Comparison of ENCODE assay signal across 7 cellular contexts in the genomic region with DNA sequence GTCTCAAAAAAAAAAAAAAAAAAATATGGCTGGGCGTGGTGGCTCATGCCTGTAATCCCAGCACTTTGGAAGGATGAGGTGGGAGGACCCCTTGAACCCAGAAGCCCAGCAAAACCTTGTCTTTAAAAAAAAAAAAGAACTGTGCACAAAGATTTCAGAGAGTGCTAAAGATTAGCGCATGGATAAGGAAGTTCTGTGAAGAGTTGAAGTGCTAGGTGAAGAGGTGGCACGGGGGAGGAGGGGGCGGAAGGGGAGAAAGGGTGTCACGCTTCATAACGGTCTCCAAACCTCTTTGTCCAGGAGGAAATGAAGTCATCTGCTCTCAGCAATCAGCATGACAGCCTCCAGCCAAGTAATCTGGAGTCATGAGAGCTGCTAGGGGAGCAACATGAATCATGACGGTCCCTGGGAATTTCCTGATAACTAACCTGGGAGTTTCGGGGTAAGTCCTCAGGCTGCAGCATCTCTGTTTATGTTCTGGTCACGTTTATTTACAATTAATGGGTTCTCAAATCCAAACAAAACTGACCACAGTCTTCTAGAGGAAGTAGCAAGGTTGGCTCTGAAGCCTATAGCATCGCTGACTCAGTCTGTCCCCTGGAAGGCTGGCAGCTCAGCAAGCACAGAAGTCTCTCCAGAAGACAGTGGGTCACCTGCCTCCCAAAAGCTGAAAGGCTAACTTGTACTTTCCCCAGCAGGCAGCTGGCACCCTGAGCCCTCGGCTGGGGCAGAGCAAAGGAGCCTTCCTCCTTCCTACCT. TPM values are rescaled to one million over a fixed set of nuclear protein-coding genes. Genes with fewer than 3 reads are reported as not detected.
DNase-seq lines count a peak whose midpoint lies in the region; ATAC-seq, FAIRE-seq and TF ChIP-seq lines count a peak whose summit lies in the region.

No MANE protein-coding gene starts in this region.

- no peaks in the 10 kb centered on the region for H3K27me3 ChIP-seq in muscle layer of duodenum (ENCODE audit: low read depth, low read length)
- no peaks in the 10 kb centered on the region; the same call in 1 of the 2 replicates for H3K27me3 ChIP-seq in Caco-2 (replicated peaks; ENCODE audit: control insufficient read depth, insufficient read depth, low read length)

- intact Hi-C loops in Caco-2 (cut with micrococcal nuclease; ENCODE audit: unreplicated experiment), result no loop called here

- peak overlapping the region; percentile 90 for H3K27ac Mint-ChIP-seq in T-helper 2 cell treated with Interferon-gamma antibody and Interleukin-4, amounts not matched to agents 5 μg/mL and 100 μg/mL, for 36 hours
- no peak overlapping the region for H3K27ac Mint-ChIP-seq in Caco-2 (ENCODE audit: unreplicated experiment)

- DNase-seq in HK-2 (ENCODE audit: unreplicated experiment) (peak; percentile 91), urothelium cell line (ENCODE audit: low spot score) (peak; percentile 66), Caco-2 (no peak)
- peak; percentile 75 for DNase-seq in T-helper 2 cell treated with Interferon-gamma antibody and Interleukin-4, amounts not matched to agents 5 μg/mL and 100 μg/mL, for 36 hours (ENCODE audit: low spot score)
- peak; percentile 14 for DNase-seq in central memory CD4-positive, alpha-beta T cell

- H3K4me1 ChIP-seq in muscle layer of duodenum (ENCODE audit: control insufficient read depth in 1 of 2, insufficient read depth in 2 of 2, low read length in 2 of 2) (peaks cover 19 to 25% of the 10 kb centered on the region in 2 donors), Caco-2 (peaks cover 45% of the 10 kb centered on the region)

- H3K9me3 ChIP-seq in muscle layer of duodenum (ENCODE audit: control insufficient read depth in 1 of 2, low read length in 2 of 2), result no peaks in the 10 kb centered on the region
- H3K9me3 ChIP-seq in Caco-2, result no peaks in the 10 kb centered on the region

- FAIRE-seq in urothelium cell line (lab: Jason Lieb, UNC), result no peak

- peak overlapping the region; percentile 82 for H3K4me3 Mint-ChIP-seq in T-helper 2 cell treated with Interferon-gamma antibody and Interleukin-4, amounts not matched to agents 5 μg/mL and 100 μg/mL, for 36 hours
- H3K4me3 Mint-ChIP-seq in Caco-2 (ENCODE audit: unreplicated experiment), result no peak overlapping the region

- peaks cover 11% of the 10 kb centered on the region for H3K27me3 Mint-ChIP-seq in T-helper 2 cell treated with Interferon-gamma antibody and Interleukin-4, amounts not matched to agents 5 μg/mL and 100 μg/mL, for 36 hours (ENCODE audit: low read depth)
- H3K27me3 Mint-ChIP-seq in Caco-2 (ENCODE audit: insufficient read depth, unreplicated experiment), result no peaks in the 10 kb centered on the region

- H3K27ac ChIP-seq in muscle layer of duodenum (ENCODE audit: low read length), result peak overlapping the region; percentile 33

- H3K36me3 Mint-ChIP-seq in T-helper 2 cell treated with Interferon-gamma antibody and Interleukin-4, amounts not matched to agents 5 μg/mL and 100 μg/mL, for 36 hours (ENCODE audit: low read depth), result peaks cover 19% of the 10 kb centered on the region
- H3K36me3 Mint-ChIP-seq in Caco-2 (ENCODE audit: insufficient read depth, unreplicated experiment), result peaks cover 4% of the 10 kb centered on the region

- POLR2A ChIA-PET in Caco-2 (lab: Charles Lee), result no interaction called here

- no peaks in the 10 kb centered on the region for H3K9me3 Mint-ChIP-seq in T-helper 2 cell treated with Interferon-gamma antibody and Interleukin-4, amounts not matched to agents 5 μg/mL and 100 μg/mL, for 36 hours
- H3K9me3 Mint-ChIP-seq in Caco-2 (ENCODE audit: unreplicated experiment), result no peaks in the 10 kb centered on the region

- no peak for TF ChIP-seq CTCF in Caco-2 (IDR thresholded peaks at IDR 0.05; ENCODE audit: insufficient read depth in 1 of 2, low read depth in 1 of 2, low read length in 1 of 2, severe bottlenecking in 1 of 2, unreplicated experiment in 1 of 2)

- H3K4me1 Mint-ChIP-seq in T-helper 2 cell treated with Interferon-gamma antibody and Interleukin-4, amounts not matched to agents 5 μg/mL and 100 μg/mL, for 36 hours (ENCODE audit: low read depth), result peaks cover 42% of the 10 kb centered on the region
- H3K4me1 Mint-ChIP-seq in Caco-2 (ENCODE audit: low read depth, unreplicated experiment), result peaks cover 26% of the 10 kb centered on the region

- CTCF ChIA-PET in Caco-2 (lab: Charles Lee), result no interaction called here

- peaks cover under 1 to 5% of the 10 kb centered on the region in 2 donors for H3K36me3 ChIP-seq in muscle layer of duodenum (ENCODE audit: control insufficient read depth in 1 of 2, insufficient read depth in 2 of 2, low read length in 2 of 2)
- no peaks in the 10 kb centered on the region for H3K36me3 ChIP-seq in Caco-2 (ENCODE audit: control insufficient read depth, insufficient read depth, low read length)

- ATAC-seq in GM18868 (IDR thresholded peaks at IDR 0.05; ENCODE audit: unreplicated experiment), result peak; percentile 55

- BruUV-seq in Caco-2 (replicated peaks; lab: Mats Ljungman, UMichigan), result no TSS peak

- H3K4me3 ChIP-seq in muscle layer of duodenum (ENCODE audit: low read depth in 1 of 2, low read length in 2 of 2), result no peak overlapping the region
- no peak overlapping the region for H3K4me3 ChIP-seq in Caco-2 (ENCODE audit: low read depth, low read length)

RNA-seq across cellular contexts. Expression of a gene that starts 1.9 kb away (rescaled TPM):
- 1.2 and 1.8 TPM in 2 replicates for total RNA-seq in Caco-2 (2022)

RNA-seq across cellular contexts. Expression of a gene that starts 34.7 kb away (rescaled TPM):
- 78.0 and 78.8 TPM in 2 replicates for total RNA-seq in Caco-2 (2022)

Comparison
In these comparisons a context has a peak if more than half of its experiments do, and no peak if none do; other contexts are left out.
1. DNase-seq: peak in HK-2 (single experiment), T-helper 2 cell treated with Interferon-gamma antibody and Interleukin-4, amounts not matched to agents 5 μg/mL and 100 μg/mL, for 36 hours (single experiment), central memory CD4-positive, alpha-beta T cell (single experiment) and urothelium cell line (single experiment); none in Caco-2 (0 of 2).